In the genomic region with DNA sequence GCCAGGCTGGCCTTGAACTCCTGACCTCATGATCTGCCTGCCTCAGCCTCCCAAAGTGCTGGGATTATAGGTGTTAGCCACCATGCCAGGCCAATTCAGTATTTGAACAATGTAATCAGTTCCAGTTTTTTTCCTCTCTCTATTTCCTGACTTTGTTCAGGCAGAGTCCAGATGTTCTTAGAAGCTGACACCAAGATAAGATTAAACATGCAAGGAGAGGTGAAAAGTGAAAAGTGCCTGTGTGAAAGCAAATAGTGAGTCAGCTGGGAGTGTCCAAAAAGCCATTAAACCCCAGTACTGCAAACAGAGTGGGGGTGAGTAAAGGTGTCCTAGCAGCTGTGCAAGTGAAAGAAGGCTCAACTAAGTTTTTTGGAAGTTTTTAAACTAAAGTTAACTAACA, we compare ENCODE assay signal across 16 cellular contexts.
A peak's percentile ranks its signal among the peaks of the same experiment; 100 is the strongest.
DNase-seq lines count a peak whose midpoint lies in the region; ATAC-seq and TF ChIP-seq lines count a peak whose summit lies in the region.
"Had no signal": no experiment of that assay in that cellular context is flagged by ENCODE, and none has a peak within 500 bp of the region (broad histone marks: within the 10 kb centered on the region; RNA-seq: fewer than 3 reads in every experiment).

No MANE protein-coding gene starts in this region.

- H3K27ac Mint-ChIP-seq in natural killer cell = no peak overlapping the region
- H3K27ac Mint-ChIP-seq: activated B cell treated with CpG ODN at 0.5 μM for 24 hours; dendritic cell treated with granulocyte-macrophage colony-stimulating factor and Interleukin-4, amounts not matched to agents 40 ng/mL and 50 ng/mL, for 4 days; GM23338 had no signal

- H3K27me3 ChIP-seq in left ventricle myocardium inferior (ENCODE audit: low read depth) = no peaks in the 10 kb centered on the region
- H3K27me3 ChIP-seq: right atrium auricular region had no signal

- H3K9me3 Mint-ChIP-seq in natural killer cell = peaks cover 7 to 9% of the 10 kb centered on the region in 2 donors
- H3K9me3 Mint-ChIP-seq: dendritic cell treated with granulocyte-macrophage colony-stimulating factor and Interleukin-4, amounts not matched to agents 40 ng/mL and 50 ng/mL, for 4 days; GM23338 had no signal

- H3K36me3 Mint-ChIP-seq in natural killer cell = no peaks in the 10 kb centered on the region

- H3K4me1 ChIP-seq in left ventricle myocardium inferior = no peaks in the 10 kb centered on the region
- H3K4me1 ChIP-seq: right atrium auricular region had no signal

- no peaks in the 10 kb centered on the region for H3K27me3 Mint-ChIP-seq in natural killer cell (ENCODE audit: low read depth in 2 of 2)
- H3K27me3 Mint-ChIP-seq: activated B cell treated with CpG ODN at 0.5 μM for 24 hours; dendritic cell treated with granulocyte-macrophage colony-stimulating factor and Interleukin-4, amounts not matched to agents 40 ng/mL and 50 ng/mL, for 4 days had no signal

- no peaks in the 10 kb centered on the region for H3K4me1 Mint-ChIP-seq in natural killer cell
- H3K4me1 Mint-ChIP-seq: activated B cell treated with CpG ODN at 0.5 μM for 24 hours, GM23338 had no signal

- H3K4me3 Mint-ChIP-seq in natural killer cell = no peak overlapping the region
- H3K4me3 Mint-ChIP-seq: activated B cell treated with CpG ODN at 0.5 μM for 24 hours; dendritic cell treated with granulocyte-macrophage colony-stimulating factor and Interleukin-4, amounts not matched to agents 40 ng/mL and 50 ng/mL, for 4 days; GM23338 had no signal

- no peaks in the 10 kb centered on the region for H3K36me3 ChIP-seq in left ventricle myocardium inferior
- H3K36me3 ChIP-seq: right atrium auricular region had no signal

- peak; percentile 89 for ATAC-seq in GM18868 (IDR thresholded peaks at IDR 0.05; ENCODE audit: unreplicated experiment)
- peak; percentile 70 for ATAC-seq in HG02588 (IDR thresholded peaks at IDR 0.05; ENCODE audit: unreplicated experiment)
- no peak for ATAC-seq in natural killer cell
- ATAC-seq: GM23338 had no signal

- H3K27ac ChIP-seq in left ventricle myocardium inferior (replicated peaks) = no peak overlapping the region
- H3K27ac ChIP-seq: right atrium auricular region had no signal

- H3K9me3 ChIP-seq in left ventricle myocardium inferior (replicated peaks) = peaks cover 11% of the 10 kb centered on the region
- H3K9me3 ChIP-seq: right atrium auricular region, SK-N-SH had no signal

- TF ChIP-seq CTCF in left ventricle myocardium inferior (IDR thresholded peaks at IDR 0.05; ENCODE audit: borderline replicate concordance) = no peak
- no peak for TF ChIP-seq CTCF in natural killer cell (IDR thresholded peaks at IDR 0.05)

- DNase-seq in HPDE6-E6E7 (ENCODE audit: extremely low spot score) (peak; percentile 31), kidney tubule cell (ENCODE audit: low spot score) (peak; percentile 63), left ventricle myocardium inferior (no peak), natural killer cell (no peak), NOMO-1 treated with dmso at 0.1 percent for 144 hours (lab: John Stamatoyannopoulos, UW; ENCODE audit: unreplicated experiment) (no peak)
- no peak for DNase-seq in activated CD4-positive, alpha-beta T cell treated with anti-CD3 and anti-CD28 coated beads for 4 hours
- DNase-seq: activated B cell treated with CpG ODN at 0.5 μM for 24 hours, islet precursor cell, Kasumi-1, NCI-H2081, SK-N-SH had no signal

- H3K4me3 ChIP-seq in left ventricle myocardium inferior = no peak overlapping the region
- H3K4me3 ChIP-seq: GM23338, right atrium auricular region had no signal

- intact Hi-C loops in left ventricle myocardium inferior (cut with micrococcal nuclease) = no loop called here
- intact Hi-C loops in natural killer cell (cut with micrococcal nuclease) = no loop called here

Comparison
In these comparisons a context has a peak if more than half of its experiments do, and no peak if none do; other contexts are left out.
1. ATAC-seq: peak in GM18868 (single experiment) and HG02588 (single experiment); none in natural killer cell (0 of 3).
2. DNase-seq: peak in HPDE6-E6E7 (single experiment) and kidney tubule cell (single experiment); none in activated CD4-positive, alpha-beta T cell treated with anti-CD3 and anti-CD28 coated beads for 4 hours (0 of 2), left ventricle myocardium inferior (single experiment), natural killer cell (single experiment) and NOMO-1 treated with dmso at 0.1 percent for 144 hours (single experiment).